In genomic region chr9:17742065-17742464, GRCh38 we compare ENCODE assay signal across 1 cellular context.
TF ChIP-seq lines count a peak whose summit lies in the region.

No MANE protein-coding gene starts in this region.

TF ChIP-seq in HepG2, 621 proteins besides CTCF, POLR2A, EP300 and RAD21 (continued from another document):
- TF ChIP-seq TFAP4 (IDR thresholded peaks at IDR 0.05; ENCODE audit: borderline replicate concordance, low read depth), result no peak
- no peak for TF ChIP-seq ZBTB43 (CRISPR knock-in tag; conservative IDR thresholded peaks at IDR 0.05)
- peak; percentile 62 for TF ChIP-seq FOSL2 (CRISPR knock-in tag; IDR thresholded peaks at IDR 0.05)
- no peak for TF ChIP-seq ZNF276 (CRISPR knock-in tag; IDR thresholded peaks at IDR 0.05; ENCODE audit: low read depth)
- TF ChIP-seq SNAPC5 (CRISPR knock-in tag; IDR thresholded peaks at IDR 0.05; ENCODE audit: borderline replicate concordance), result no peak
